9 cellular contexts compared by ENCODE assay signal in the genomic region with DNA sequence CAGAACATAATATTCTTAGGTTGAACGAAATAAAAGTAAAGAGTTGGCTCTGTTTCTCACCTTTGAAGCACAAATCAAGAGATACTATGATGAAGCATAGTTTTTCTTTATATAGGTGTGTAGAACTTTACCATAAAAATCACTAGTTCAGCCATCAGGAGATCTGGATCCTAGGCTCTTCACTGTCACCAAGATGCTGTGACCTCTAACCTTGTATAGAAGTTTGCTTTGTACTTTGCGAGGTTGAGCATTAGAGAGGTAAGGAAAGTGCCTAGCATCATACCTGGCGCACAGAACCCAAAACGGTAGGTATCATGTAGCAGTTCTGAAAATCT. TPM values are rescaled to one million over a fixed set of nuclear protein-coding genes. Genes with fewer than 3 reads are reported as not detected.
DNase-seq lines count a peak whose midpoint lies in the region; ATAC-seq, FAIRE-seq and TF ChIP-seq lines count a peak whose summit lies in the region.
"Had no signal": no experiment of that assay in that cellular context is flagged by ENCODE, and none has a peak within 500 bp of the region (broad histone marks: within the 10 kb centered on the region; RNA-seq: fewer than 3 reads in every experiment).

No MANE protein-coding gene starts in this region.

- H3K27me3 ChIP-seq in thoracic aorta (replicated peaks; ENCODE audit: insufficient read depth), result no peaks in the 10 kb centered on the region
- H3K27me3 ChIP-seq: foreskin keratinocyte had no signal

- peak overlapping the region; percentile 98 for H3K27ac Mint-ChIP-seq in activated naive CD4-positive, alpha-beta T cell treated with anti-CD3 and anti-CD28 coated beads, Interleukin-2, amount 10 ng/mL, durations not matched to agents 7 days and 5 days
- H3K27ac Mint-ChIP-seq in activated CD4-positive, alpha-beta memory T cell treated with anti-CD3 and anti-CD28 coated beads, Interleukin-2, amount 10 ng/mL, durations not matched to agents 7 days and 5 days, result peak overlapping the region; percentile 97

- H3K4me3 ChIP-seq in kidney (ENCODE audit: low read length in 2 of 2) (peak overlapping the region; percentile 44 to 63), thoracic aorta (peak overlapping the region; percentile 45)

- H3K4me1 Mint-ChIP-seq in activated naive CD4-positive, alpha-beta T cell treated with anti-CD3 and anti-CD28 coated beads, Interleukin-2, amount 10 ng/mL, durations not matched to agents 7 days and 5 days, result peaks cover 58% of the 10 kb centered on the region
- peaks cover 66% of the 10 kb centered on the region for H3K4me1 Mint-ChIP-seq in activated CD4-positive, alpha-beta memory T cell treated with anti-CD3 and anti-CD28 coated beads, Interleukin-2, amount 10 ng/mL, durations not matched to agents 7 days and 5 days

- no peaks in the 10 kb centered on the region for H3K9me3 ChIP-seq in kidney (ENCODE audit: control insufficient read depth in 1 of 2, low read length in 2 of 2)
- H3K9me3 ChIP-seq in thoracic aorta, result no peaks in the 10 kb centered on the region

- FAIRE-seq in kidney (lab: Jason Lieb, UNC), result no peak
- FAIRE-seq in GM19239 (lab: Jason Lieb, UNC), result no peak

- H3K27me3 Mint-ChIP-seq in activated naive CD4-positive, alpha-beta T cell treated with anti-CD3 and anti-CD28 coated beads, Interleukin-2, amount 10 ng/mL, durations not matched to agents 7 days and 5 days, result peaks cover 3% of the 10 kb centered on the region
- no peaks in the 10 kb centered on the region for H3K27me3 Mint-ChIP-seq in activated CD4-positive, alpha-beta memory T cell treated with anti-CD3 and anti-CD28 coated beads, Interleukin-2, amount 10 ng/mL, durations not matched to agents 7 days and 5 days

- H3K4me3 Mint-ChIP-seq in activated naive CD4-positive, alpha-beta T cell treated with anti-CD3 and anti-CD28 coated beads, Interleukin-2, amount 10 ng/mL, durations not matched to agents 7 days and 5 days, result peak overlapping the region; percentile 100
- peak overlapping the region; percentile 99 for H3K4me3 Mint-ChIP-seq in activated CD4-positive, alpha-beta memory T cell treated with anti-CD3 and anti-CD28 coated beads, Interleukin-2, amount 10 ng/mL, durations not matched to agents 7 days and 5 days

- TF ChIP-seq CTCF in kidney (IDR thresholded peaks at IDR 0.05; ENCODE audit: borderline replicate concordance, extremely low read depth, insufficient read depth), result no peak
- TF ChIP-seq CTCF in thoracic aorta (IDR thresholded peaks at IDR 0.05), result no peak

- no peak for DNase-seq in activated naive CD4-positive, alpha-beta T cell treated with anti-CD3 and anti-CD28 coated beads, Interleukin-2, amount 10 ng/mL, durations not matched to agents 7 days and 5 days
- no peak for DNase-seq in activated naive CD4-positive, alpha-beta T cell (lab: John Stamatoyannopoulos, UW)
- DNase-seq in activated CD4-positive, alpha-beta memory T cell treated with anti-CD3 and anti-CD28 coated beads, Interleukin-2, amount 10 ng/mL, durations not matched to agents 7 days and 5 days, result no peak
- DNase-seq in kidney, result no peak
- no peak for DNase-seq in thoracic aorta (ENCODE audit: low spot score)
- no peak for DNase-seq in SW 1271 (lab: John Stamatoyannopoulos, UW)
- no peak for DNase-seq in GM19239 (ENCODE audit: insufficient read length, low spot score)

- no peak for ATAC-seq in thoracic aorta (ENCODE audit: insufficient number of reproducible peaks, low FRiP score, low read depth)
- no peak for ATAC-seq in HG02870 (IDR thresholded peaks at IDR 0.05; ENCODE audit: unreplicated experiment)

- peaks cover 10 to 13% of the 10 kb centered on the region in 2 donors for H3K4me1 ChIP-seq in kidney (ENCODE audit: control insufficient read depth in 1 of 2, insufficient read depth in 1 of 2, low read depth in 1 of 2, low read length in 2 of 2)
- peaks cover 12 to 25% of the 10 kb centered on the region in 2 donors for H3K4me1 ChIP-seq in thoracic aorta (ENCODE audit: control insufficient read depth in 1 of 2, low read depth in 2 of 2)

- H3K9ac ChIP-seq in kidney (ENCODE audit: low read length in 2 of 2), result no peak overlapping the region

- H3K36me3 ChIP-seq in kidney (ENCODE audit: control insufficient read depth in 1 of 2, insufficient read depth in 2 of 2, low read length in 2 of 2) (peaks cover 0 to 2% of the 10 kb centered on the region in 2 donors), thoracic aorta (no peaks in the 10 kb centered on the region)

- H3K9me3 Mint-ChIP-seq in activated naive CD4-positive, alpha-beta T cell treated with anti-CD3 and anti-CD28 coated beads, Interleukin-2, amount 10 ng/mL, durations not matched to agents 7 days and 5 days, result no peaks in the 10 kb centered on the region
- no peaks in the 10 kb centered on the region for H3K9me3 Mint-ChIP-seq in activated CD4-positive, alpha-beta memory T cell treated with anti-CD3 and anti-CD28 coated beads, Interleukin-2, amount 10 ng/mL, durations not matched to agents 7 days and 5 days

- POLR2A ChIA-PET in activated CD4-positive, alpha-beta memory T cell treated with anti-CD3 and anti-CD28 coated beads, Interleukin-2, amount 10 ng/mL, durations not matched to agents 7 days and 5 days (lab: Charles Lee), result interaction anchor here (2.2 to 2.4 kb wide), 2 partner anchors 20 to 39 kb away, joined by 11 to 19 read pairs; no protein-coding TSS in a partner anchor

- intact Hi-C loops in kidney (cut with DNase I), result loop anchor here (10.0 kb wide), 1 partner anchor 272 kb away; a partner anchor contains a TSS

- H3K36me3 Mint-ChIP-seq in activated naive CD4-positive, alpha-beta T cell treated with anti-CD3 and anti-CD28 coated beads, Interleukin-2, amount 10 ng/mL, durations not matched to agents 7 days and 5 days, result peaks cover 34% of the 10 kb centered on the region
- H3K36me3 Mint-ChIP-seq in activated CD4-positive, alpha-beta memory T cell treated with anti-CD3 and anti-CD28 coated beads, Interleukin-2, amount 10 ng/mL, durations not matched to agents 7 days and 5 days (ENCODE audit: low read depth), result peaks cover 37% of the 10 kb centered on the region

- H3K27ac ChIP-seq in kidney (ENCODE audit: low read depth in 2 of 2, low read length in 2 of 2), result no peak overlapping the region
- H3K27ac ChIP-seq in thoracic aorta, result no peak overlapping the region

- CTCF ChIA-PET in activated naive CD4-positive, alpha-beta T cell treated with anti-CD3 and anti-CD28 coated beads, Interleukin-2, amount 10 ng/mL, durations not matched to agents 7 days and 5 days (lab: Charles Lee), result no interaction called here
- CTCF ChIA-PET in activated CD4-positive, alpha-beta memory T cell treated with anti-CD3 and anti-CD28 coated beads, Interleukin-2, amount 10 ng/mL, durations not matched to agents 7 days and 5 days (lab: Charles Lee), result interaction anchor here (1.9 kb wide), 1 partner anchor 68 kb away, joined by 5 read pairs; a partner anchor contains a TSS

RNA-seq across cellular contexts. Expression of a gene that starts 0.6 kb away (rescaled TPM):
- 10 to 100 TPM; 67.5 to 69.9 TPM for total RNA-seq in activated CD4-positive, alpha-beta memory T cell treated with anti-CD3 and anti-CD28 coated beads, Interleukin-2, amount 10 ng/mL, durations not matched to agents 7 days and 5 days
- 1.7 TPM for total RNA-seq in kidney
- 0.49 TPM for polyA plus RNA-seq in kidney (ENCODE audit: insufficient read depth, low read depth, low replicate concordance)
- total RNA-seq in thoracic aorta, result 1 to 10 TPM in 1 of 2 donors, under 1 TPM in 1; 0.71 to 6.8 TPM

RNA-seq across cellular contexts. Expression of a gene that starts 21.9 kb away (rescaled TPM):
- 10 to 100 TPM; 65.2 to 65.5 TPM for total RNA-seq in activated CD4-positive, alpha-beta memory T cell treated with anti-CD3 and anti-CD28 coated beads, Interleukin-2, amount 10 ng/mL, durations not matched to agents 7 days and 5 days
- total RNA-seq in kidney (45.7 TPM), thoracic aorta (10 to 100 TPM; 46.8 to 73.4 TPM)
- polyA plus RNA-seq in kidney (ENCODE audit: insufficient read depth, low read depth, low replicate concordance), result 22.5 TPM

Comparison
In these comparisons a context has a peak if more than half of its experiments do, and no peak if none do; other contexts are left out.
1. RNA of a gene that starts 0.6 kb away (total RNA-seq): 67.5 to 69.9 TPM in activated CD4-positive, alpha-beta memory T cell treated with anti-CD3 and anti-CD28 coated beads, Interleukin-2, amount 10 ng/mL, durations not matched to agents 7 days and 5 days; 0.71 to 6.8 TPM in thoracic aorta and 1.7 TPM in kidney (single experiment); every median in the first group is over 4 times any median in the second.